ENCODE assay signal across 1 cellular context in genomic region chr11:118320515-118320914, GRCh38.
TF ChIP-seq lines count a peak whose summit lies in the region.

No MANE protein-coding gene starts in this region.

TF ChIP-seq in HepG2, 621 proteins besides CTCF, POLR2A, EP300 and RAD21:
- peak; percentile 70 for TF ChIP-seq SRF (IDR thresholded peaks at IDR 0.05; ENCODE audit: low read depth, low read length)
- no peak for TF ChIP-seq ZNF343 (CRISPR knock-in tag; IDR thresholded peaks at IDR 0.05)
